8 cellular contexts compared by ENCODE assay signal in genomic region chr3:197959500-197959890, GRCh38. TPM values are rescaled to one million over a fixed set of nuclear protein-coding genes. Genes with fewer than 3 reads are reported as not detected.
A peak's percentile ranks its signal among the peaks of the same experiment; 100 is the strongest.
DNase-seq lines count a peak whose midpoint lies in the region; ATAC-seq, FAIRE-seq and TF ChIP-seq lines count a peak whose summit lies in the region.

No MANE protein-coding gene starts in this region.

- H3K36me3 Mint-ChIP-seq in activated B cell treated with CpG ODN at 0.5 μM for 24 hours (ENCODE audit: low read depth), result peaks cover 41% of the 10 kb centered on the region

- H3K4me3 Mint-ChIP-seq in activated B cell treated with CpG ODN at 0.5 μM for 24 hours, result peak overlapping the region; percentile 89

- H3K9me3 ChIP-seq in HAP-1 (no peaks in the 10 kb centered on the region), right cardiac atrium (ENCODE audit: control insufficient read depth, low read length) (no peaks in the 10 kb centered on the region), small intestine (ENCODE audit: control insufficient read depth, low read depth) (no peaks in the 10 kb centered on the region)

- 52% methylated on average over 6 of the region's 6 CpGs for WGBS in right cardiac atrium
- 47 to 55% (median 55%) methylated on average over 6 of the region's 6 CpGs for WGBS in small intestine, 3 donors

- no peak for TF ChIP-seq CTCF in activated B cell treated with CpG ODN at 0.5 μM for 24 hours (IDR thresholded peaks at IDR 0.05)

- DNase-seq in HAP-1 (ENCODE audit: low spot score in 2 of 2) (no peak), activated B cell treated with CpG ODN at 0.5 μM for 24 hours (no peak), right cardiac atrium (no peak), small intestine (no peak), amygdala (lab: John Stamatoyannopoulos, UW) (no peak), NCI-H510A (lab: John Stamatoyannopoulos, UW) (no peak), OCI-M2 (lab: John Stamatoyannopoulos, UW; ENCODE audit: unreplicated experiment) (no peak), NCI-H510A treated with DMSO at 0.1 percent for 48 hours (lab: John Stamatoyannopoulos, UW) (no peak)

- H3K4me3 ChIP-seq in HAP-1 (peak overlapping the region; percentile 68), right cardiac atrium (ENCODE audit: low read length) (peak overlapping the region; percentile 53), small intestine (ENCODE audit: low read depth in 1 of 2, low read length in 2 of 2) (peak overlapping the region in 1 of 2 donors; percentile 43)

- CTCF ChIA-PET in activated B cell treated with CpG ODN at 0.5 μM for 24 hours (lab: Charles Lee), result interaction anchor here (0.8 kb wide), 1 partner anchor 121 kb away, joined by 3 read pairs; no protein-coding TSS in a partner anchor

- intact Hi-C loops in activated B cell treated with CpG ODN at 0.5 μM for 24 hours (cut with micrococcal nuclease) (no loop called here), right cardiac atrium (cut with DNase I) (no loop called here)

- H3K36me3 ChIP-seq in HAP-1 (replicated peaks) (peaks cover 22% of the 10 kb centered on the region), small intestine (ENCODE audit: control insufficient read depth in 2 of 2, insufficient read depth in 2 of 2, low read length in 2 of 2) (peaks cover 8 to 12% of the 10 kb centered on the region in 2 donors)

- H3K27me3 Mint-ChIP-seq in activated B cell treated with CpG ODN at 0.5 μM for 24 hours, result peaks cover 1% of the 10 kb centered on the region

- H3K27ac ChIP-seq in right cardiac atrium (ENCODE audit: low read length) (peak overlapping the region; percentile 78), small intestine (ENCODE audit: low read depth in 1 of 2, low read length in 1 of 2) (peak overlapping the region; percentile 65 to 78)

- H3K27me3 ChIP-seq in HAP-1 (ENCODE audit: low read depth), result no peaks in the 10 kb centered on the region
- H3K27me3 ChIP-seq in right cardiac atrium (ENCODE audit: control insufficient read depth, insufficient read depth), result no peaks in the 10 kb centered on the region
- no peaks in the 10 kb centered on the region for H3K27me3 ChIP-seq in small intestine (ENCODE audit: control insufficient read depth in 2 of 2, insufficient read depth in 2 of 2, low read length in 2 of 2)

- H3K4me1 ChIP-seq in HAP-1, result peaks cover 37% of the 10 kb centered on the region
- no peaks in the 10 kb centered on the region for H3K4me1 ChIP-seq in right cardiac atrium (ENCODE audit: control insufficient read depth, insufficient read depth, low read length)
- H3K4me1 ChIP-seq in small intestine (ENCODE audit: control insufficient read depth in 2 of 2, insufficient read depth in 1 of 2, low read depth in 1 of 2, low read length in 1 of 2), result peaks cover 5 to 8% of the 10 kb centered on the region in 2 donors

- H3K9me3 Mint-ChIP-seq in activated B cell treated with CpG ODN at 0.5 μM for 24 hours, result no peaks in the 10 kb centered on the region

- POLR2A ChIA-PET in activated B cell treated with CpG ODN at 0.5 μM for 24 hours (lab: Charles Lee), result interaction anchor here (0.7 to 1.4 kb wide), 3 partner anchors 9 to 119 kb away, joined by 3 to 13 read pairs (median 3); partner anchors contain the start of gene RPL35A

- in situ Hi-C loops in HAP-1 (cut with MboI; ENCODE audit: low sequenced_read_pairs), result no loop called here

- no peak for ATAC-seq in activated B cell treated with CpG ODN at 0.5 μM for 24 hours (ENCODE audit: low read depth)
- ATAC-seq in right cardiac atrium, result no peak

- FAIRE-seq in small intestine (lab: Jason Lieb, UNC), result no peak

- H3K27ac Mint-ChIP-seq in activated B cell treated with CpG ODN at 0.5 μM for 24 hours, result peak overlapping the region; percentile 89

- H3K4me1 Mint-ChIP-seq in activated B cell treated with CpG ODN at 0.5 μM for 24 hours, result peaks cover 30% of the 10 kb centered on the region

RNA-seq across cellular contexts. Expression of gene LMLN, which starts 0.5 kb away (rescaled TPM):
- 2.9 and 4.1 TPM in 2 replicates for total RNA-seq in activated B cell treated with CpG ODN at 0.5 μM for 24 hours
- 1 to 10 TPM; 5.4 to 7.9 (median 6.5) TPM for total RNA-seq in right cardiac atrium
- 2.6 TPM for polyA plus RNA-seq in right cardiac atrium
- polyA plus RNA-seq in small intestine, result 1 to 10 TPM in 1 of 3 donors, under 1 TPM in 2; 0.22 to 1.7 (median 0.27) TPM

RNA-seq across cellular contexts. Expression of gene RPL35A, which starts 9.5 kb away (rescaled TPM):
- total RNA-seq in activated B cell treated with CpG ODN at 0.5 μM for 24 hours (1,534 and 1,556 TPM in 2 replicates), right cardiac atrium (100 to 1,000 TPM; 672 to 776 (median 719) TPM)
- polyA plus RNA-seq in right cardiac atrium (1,345 TPM), small intestine (1,000 to 10,000 TPM; 1,252 to 2,127 (median 1,750) TPM)
